ENCODE assay signal across 32 cellular contexts in genomic region chr6:154307696-154308425, GRCh38. TPM values are rescaled to one million over a fixed set of nuclear protein-coding genes. Genes with fewer than 3 reads are reported as not detected.
"Had no signal": no experiment of that assay in that cellular context is flagged by ENCODE, and none has a peak within 500 bp of the region (broad histone marks: within the 10 kb centered on the region; RNA-seq: fewer than 3 reads in every experiment).

No MANE protein-coding gene starts in this region.

- H3K36me3 ChIP-seq: brain microvascular endothelial cell had no signal

- DNase-seq: activated CD4-positive, alpha-beta T cell treated with anti-CD3 and anti-CD28 coated beads for 1 hour; activated CD4-positive, alpha-beta T cell treated with anti-CD3 and anti-CD28 coated beads for 48 hours; activated CD4-positive, alpha-beta T cell treated with anti-CD3 and anti-CD28 coated beads, Interleukin-2, amount 50 U/mL, for 4 hours; activated CD4-positive, CD25-positive, alpha-beta regulatory T cell; activated CD8-positive, alpha-beta memory T cell treated with anti-CD3 and anti-CD28 coated beads, Interleukin-2, amount 50 U/mL, for 4 hours; activated effector memory CD4-positive, alpha-beta T cell treated with Interleukin-2 at 50 U/mL for 16 hours; activated naive CD4-positive, alpha-beta T cell; activated naive CD4-positive, alpha-beta T cell treated with anti-CD3 and anti-CD28 coated beads, Interleukin-2, amount 50 U/mL, for 16 hours; activated naive CD8-positive, alpha-beta T cell treated with anti-CD3 and anti-CD28 coated beads for 36 hours; activated T-cell treated with anti-CD3 and anti-CD28 coated beads, Interleukin-2, amount 50 U/mL, for 48 hours; amniotic stem cell; aorta; brain microvascular endothelial cell; central memory CD4-positive, alpha-beta T cell; NCI-H1417; NCI-H146; NCI-H187; NCI-H2029 treated with DMSO at 0.1 percent for 48 hours; NCI-H2107; NCI-H2171; NCI-H510A; NCI-H526; NCI-H774; PC-3; SW 1271; T-helper 1 cell; T-helper 2 cell; T-helper 9 cell had no signal

- H3K4me3 ChIP-seq: K562 had no signal

- H3K27ac Mint-ChIP-seq: activated naive CD8-positive, alpha-beta T cell treated with anti-CD3 and anti-CD28 coated beads for 36 hours had no signal

- H3K27me3 ChIP-seq: brain microvascular endothelial cell had no signal

- ATAC-seq: K562, PC-3, Right ventricle myocardium inferior had no signal

- H3K4me3 Mint-ChIP-seq: activated naive CD8-positive, alpha-beta T cell treated with anti-CD3 and anti-CD28 coated beads for 36 hours had no signal

- H3K27ac ChIP-seq: brain microvascular endothelial cell, RWPE1, VCaP had no signal

RNA-seq across cellular contexts. Expression of gene IPCEF1, which starts 48.7 kb away (rescaled TPM):
- polyA plus RNA-seq: K562 had no signal
